In the genomic region with DNA sequence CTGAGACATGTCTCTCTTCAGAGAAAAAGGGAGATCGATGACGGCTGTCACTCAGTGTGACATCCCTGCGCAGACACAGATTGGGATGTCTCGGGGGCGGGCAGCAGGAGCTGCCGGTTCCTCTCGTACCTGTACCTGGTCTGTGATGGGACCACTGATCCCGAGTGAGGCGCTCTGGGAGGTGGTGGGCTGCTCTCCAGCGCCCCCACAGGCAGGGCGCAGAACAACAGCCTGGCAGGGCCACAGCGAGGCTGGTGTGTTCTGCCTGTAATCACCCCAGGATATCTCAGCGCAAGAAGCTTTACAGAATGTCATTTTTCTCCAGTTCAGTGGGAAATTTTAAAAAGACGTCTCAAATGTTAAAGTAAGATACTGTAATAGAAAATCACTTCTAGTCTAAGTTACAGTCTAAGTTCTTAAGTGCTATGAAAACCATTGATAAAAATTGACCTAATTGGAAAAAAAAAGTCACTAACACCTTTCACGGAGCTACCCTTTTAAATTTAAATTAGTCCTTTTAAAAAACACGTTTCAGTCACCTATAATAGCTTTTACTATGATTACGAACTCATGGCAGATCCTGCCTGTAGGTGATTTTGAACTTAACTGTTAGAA, we compare ENCODE assay signal across 8 cellular contexts.
A peak's percentile ranks its signal among the peaks of the same experiment; 100 is the strongest.
DNase-seq lines count a peak whose midpoint lies in the region; ATAC-seq and TF ChIP-seq lines count a peak whose summit lies in the region.

No MANE protein-coding gene starts in this region.

- H3K9me3 Mint-ChIP-seq in activated T-cell treated with anti-CD3 and anti-CD28 coated beads, Interleukin-2, amount 50 U/mL, for 4 hours: peaks cover 6% of the 10 kb centered on the region

- no peaks in the 10 kb centered on the region for H3K27me3 Mint-ChIP-seq in activated T-cell treated with anti-CD3 and anti-CD28 coated beads, Interleukin-2, amount 50 U/mL, for 4 hours (ENCODE audit: low read depth)

- TF ChIP-seq CTCF in AG09309 (IDR thresholded peaks at IDR 0.05; ENCODE audit: control insufficient read depth, insufficient read depth, low read depth, low read length, missing control alignments): peak; percentile 89
- peak; percentile 87 for TF ChIP-seq CTCF in LNCaP clone FGC (IDR thresholded peaks at IDR 0.05; ENCODE audit: control insufficient read depth, extremely low read depth, insufficient read depth)

- no peak overlapping the region for H3K4me3 ChIP-seq in AG09309 (ENCODE audit: control insufficient read depth, low read depth, low read length)
- no peak overlapping the region for H3K4me3 ChIP-seq in LNCaP clone FGC (ENCODE audit: low read depth, low read length)

- no peak for DNase-seq in AG09309 (ENCODE audit: low read depth)
- DNase-seq in LNCaP clone FGC (ENCODE audit: low read depth): no peak
- DNase-seq in activated T-cell treated with anti-CD3 and anti-CD28 coated beads, Interleukin-2, amount 50 U/mL, for 4 hours: peak; percentile 39
- DNase-seq in Right ventricle myocardium superior: no peak
- DNase-seq in stimulated activated CD4-positive, alpha-beta T cell treated with anti-CD3 and anti-CD28 coated beads, Interleukin-1b, Interleukin-23, amount 100 ng/mL, for 4 hours (ENCODE audit: low read depth in 2 of 2): peak; percentile 23 to 47
- DNase-seq in DMS79 (lab: John Stamatoyannopoulos, UW): no peak

- peaks cover 14% of the 10 kb centered on the region for H3K4me1 Mint-ChIP-seq in activated T-cell treated with anti-CD3 and anti-CD28 coated beads, Interleukin-2, amount 50 U/mL, for 4 hours (ENCODE audit: low read depth)

- ATAC-seq in GM19395 (IDR thresholded peaks at IDR 0.05; ENCODE audit: unreplicated experiment) (peak; percentile 81), Right ventricle myocardium superior (ENCODE audit: poor library complexity) (peak; percentile 59), HG03439 (IDR thresholded peaks at IDR 0.05; ENCODE audit: unreplicated experiment) (no peak)
- ATAC-seq in activated T-cell treated with anti-CD3 and anti-CD28 coated beads, Interleukin-2, amount 50 U/mL, for 4 hours: peak; percentile 73 to 80

- no peaks in the 10 kb centered on the region for H3K36me3 Mint-ChIP-seq in activated T-cell treated with anti-CD3 and anti-CD28 coated beads, Interleukin-2, amount 50 U/mL, for 4 hours (ENCODE audit: insufficient read depth)

- intact Hi-C loops in Right ventricle myocardium superior (cut with DNase I): no loop called here

- H3K4me3 Mint-ChIP-seq in activated T-cell treated with anti-CD3 and anti-CD28 coated beads, Interleukin-2, amount 50 U/mL, for 4 hours: no peak overlapping the region

Comparison
In these comparisons a context has a peak if more than half of its experiments do, and no peak if none do; other contexts are left out.
1. DNase-seq: peak in activated T-cell treated with anti-CD3 and anti-CD28 coated beads, Interleukin-2, amount 50 U/mL, for 4 hours (single experiment) and stimulated activated CD4-positive, alpha-beta T cell treated with anti-CD3 and anti-CD28 coated beads, Interleukin-1b, Interleukin-23, amount 100 ng/mL, for 4 hours (2 of 2); none in AG09309 (single experiment), LNCaP clone FGC (single experiment), Right ventricle myocardium superior (single experiment) and DMS79 (single experiment).